In the genomic region with DNA sequence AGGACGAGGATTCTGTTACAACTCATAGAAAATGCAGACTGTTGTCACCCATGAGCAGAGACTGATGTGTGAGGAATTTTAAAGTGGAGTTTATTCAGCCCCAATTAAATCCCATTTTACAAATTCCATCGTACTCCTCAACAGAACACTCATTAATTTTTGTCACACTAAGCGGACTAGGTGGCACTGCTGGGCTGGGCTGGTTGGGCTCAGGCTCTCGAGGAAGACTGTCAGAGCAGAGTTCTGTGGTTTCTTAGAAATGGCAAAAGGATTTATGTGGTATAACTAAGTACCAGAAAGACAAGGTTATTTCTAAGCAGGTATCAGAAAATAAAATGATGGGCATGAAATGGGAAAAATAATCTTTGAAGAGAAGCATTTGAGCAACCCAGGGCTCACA, we compare ENCODE assay signal across 29 cellular contexts.
DNase-seq lines count a peak whose midpoint lies in the region; ATAC-seq and TF ChIP-seq lines count a peak whose summit lies in the region.
"Had no signal": no experiment of that assay in that cellular context is flagged by ENCODE, and none has a peak within 500 bp of the region (broad histone marks: within the 10 kb centered on the region; RNA-seq: fewer than 3 reads in every experiment).

No MANE protein-coding gene starts in this region.

- H3K27ac Mint-ChIP-seq in activated CD8-positive, alpha-beta T cell treated with anti-CD3 and anti-CD28 coated beads, Interleukin-2, amount 10 ng/mL, durations not matched to agents 7 days and 5 days = no peak overlapping the region
- no peak overlapping the region for H3K27ac Mint-ChIP-seq in activated CD8-positive, alpha-beta T cell treated with anti-CD3 and anti-CD28 coated beads for 36 hours
- H3K27ac Mint-ChIP-seq in activated naive CD8-positive, alpha-beta T cell treated with anti-CD3 and anti-CD28 coated beads, Interleukin-2, amount 10 ng/mL, durations not matched to agents 7 days and 5 days = no peak overlapping the region
- H3K27ac Mint-ChIP-seq in activated naive CD8-positive, alpha-beta T cell treated with anti-CD3 and anti-CD28 coated beads, Interleukin-2, amount 50 U/mL, for 24 hours = no peak overlapping the region
- H3K27ac Mint-ChIP-seq in T-cell = peak overlapping the region in 1 of 2 donors; percentile 94
- H3K27ac Mint-ChIP-seq in naive thymus-derived CD8-positive, alpha-beta T cell = peak overlapping the region in 7 of 10 donors; percentile 7 to 86 (median 78)
- H3K27ac Mint-ChIP-seq: activated T-helper 17 cell treated with anti-CD3 and anti-CD28 coated beads, Interleukin-2, amount 50 U/mL, for 72 hours; dendritic cell treated with granulocyte-macrophage colony-stimulating factor and Interleukin-4, amounts not matched to agents 40 ng/mL and 50 ng/mL, for 4 days; endodermal cell; IgD-negative memory B cell; memory B cell; neural progenitor cell had no signal

- H3K36me3 Mint-ChIP-seq in activated CD8-positive, alpha-beta T cell treated with anti-CD3 and anti-CD28 coated beads, Interleukin-2, amount 10 ng/mL, durations not matched to agents 7 days and 5 days (ENCODE audit: low read depth) = peaks cover 4% of the 10 kb centered on the region
- H3K36me3 Mint-ChIP-seq in activated CD8-positive, alpha-beta T cell treated with anti-CD3 and anti-CD28 coated beads for 36 hours (ENCODE audit: low read depth) = no peaks in the 10 kb centered on the region
- peaks cover 3% of the 10 kb centered on the region for H3K36me3 Mint-ChIP-seq in activated naive CD8-positive, alpha-beta T cell treated with anti-CD3 and anti-CD28 coated beads, Interleukin-2, amount 10 ng/mL, durations not matched to agents 7 days and 5 days
- peaks cover 3% of the 10 kb centered on the region for H3K36me3 Mint-ChIP-seq in activated naive CD8-positive, alpha-beta T cell treated with anti-CD3 and anti-CD28 coated beads, Interleukin-2, amount 50 U/mL, for 24 hours (ENCODE audit: low read depth)
- no peaks in the 10 kb centered on the region for H3K36me3 Mint-ChIP-seq in T-cell
- peaks cover 0 to 3% (median 0%) of the 10 kb centered on the region in 3 donors for H3K36me3 Mint-ChIP-seq in naive thymus-derived CD8-positive, alpha-beta T cell
- H3K36me3 Mint-ChIP-seq: memory B cell, neural progenitor cell had no signal

- no peaks in the 10 kb centered on the region for H3K9me3 Mint-ChIP-seq in activated CD8-positive, alpha-beta T cell treated with anti-CD3 and anti-CD28 coated beads, Interleukin-2, amount 10 ng/mL, durations not matched to agents 7 days and 5 days (ENCODE audit: insufficient read depth)
- no peaks in the 10 kb centered on the region for H3K9me3 Mint-ChIP-seq in activated CD8-positive, alpha-beta T cell treated with anti-CD3 and anti-CD28 coated beads for 36 hours
- peaks cover 6% of the 10 kb centered on the region for H3K9me3 Mint-ChIP-seq in activated naive CD8-positive, alpha-beta T cell treated with anti-CD3 and anti-CD28 coated beads, Interleukin-2, amount 10 ng/mL, durations not matched to agents 7 days and 5 days
- peaks cover 4% of the 10 kb centered on the region for H3K9me3 Mint-ChIP-seq in activated naive CD8-positive, alpha-beta T cell treated with anti-CD3 and anti-CD28 coated beads, Interleukin-2, amount 50 U/mL, for 24 hours
- H3K9me3 Mint-ChIP-seq in T-cell = peaks cover 0 to 3% (median 0%) of the 10 kb centered on the region in 3 donors
- peaks cover 0 to 8% (median 0%) of the 10 kb centered on the region in 9 donors for H3K9me3 Mint-ChIP-seq in naive thymus-derived CD8-positive, alpha-beta T cell
- H3K9me3 Mint-ChIP-seq: dendritic cell treated with granulocyte-macrophage colony-stimulating factor and Interleukin-4, amounts not matched to agents 40 ng/mL and 50 ng/mL, for 4 days; endodermal cell; memory B cell; neural progenitor cell had no signal

- CTCF ChIA-PET in activated CD8-positive, alpha-beta T cell treated with anti-CD3 and anti-CD28 coated beads, Interleukin-2, amount 10 ng/mL, durations not matched to agents 7 days and 5 days (lab: Charles Lee) = no interaction called here
- CTCF ChIA-PET in activated CD8-positive, alpha-beta T cell treated with anti-CD3 and anti-CD28 coated beads for 36 hours (lab: Charles Lee) = no interaction called here
- CTCF ChIA-PET in T-cell (lab: Charles Lee) = interaction anchor here in 1 of 2 donors (1.0 kb wide), 1 partner anchor 97 kb away, joined by 3 read pairs; no protein-coding TSS in a partner anchor

- no peaks in the 10 kb centered on the region for H3K36me3 ChIP-seq in SJCRH30
- H3K36me3 ChIP-seq: neural progenitor cell, Peyer's patch, tibial artery had no signal

- no peak overlapping the region for H3K4me3 Mint-ChIP-seq in activated CD8-positive, alpha-beta T cell treated with anti-CD3 and anti-CD28 coated beads, Interleukin-2, amount 10 ng/mL, durations not matched to agents 7 days and 5 days
- H3K4me3 Mint-ChIP-seq in activated CD8-positive, alpha-beta T cell treated with anti-CD3 and anti-CD28 coated beads for 36 hours = no peak overlapping the region
- H3K4me3 Mint-ChIP-seq in activated naive CD8-positive, alpha-beta T cell treated with anti-CD3 and anti-CD28 coated beads, Interleukin-2, amount 10 ng/mL, durations not matched to agents 7 days and 5 days = no peak overlapping the region
- H3K4me3 Mint-ChIP-seq in activated naive CD8-positive, alpha-beta T cell treated with anti-CD3 and anti-CD28 coated beads, Interleukin-2, amount 50 U/mL, for 24 hours = no peak overlapping the region
- peak overlapping the region in 1 of 3 donors; percentile 63 for H3K4me3 Mint-ChIP-seq in T-cell
- peak overlapping the region in 7 of 10 donors; percentile 3 to 44 (median 25) for H3K4me3 Mint-ChIP-seq in naive thymus-derived CD8-positive, alpha-beta T cell
- H3K4me3 Mint-ChIP-seq: activated T-helper 17 cell treated with anti-CD3 and anti-CD28 coated beads, Interleukin-2, amount 50 U/mL, for 72 hours; dendritic cell treated with granulocyte-macrophage colony-stimulating factor and Interleukin-4, amounts not matched to agents 40 ng/mL and 50 ng/mL, for 4 days; endodermal cell; memory B cell; neural progenitor cell had no signal

- no peak for TF ChIP-seq CTCF in activated CD8-positive, alpha-beta T cell treated with anti-CD3 and anti-CD28 coated beads for 36 hours (IDR thresholded peaks at IDR 0.05)

- POLR2A ChIA-PET in activated CD8-positive, alpha-beta T cell treated with anti-CD3 and anti-CD28 coated beads, Interleukin-2, amount 10 ng/mL, durations not matched to agents 7 days and 5 days (lab: Charles Lee) = no interaction called here
- POLR2A ChIA-PET in activated CD8-positive, alpha-beta T cell treated with anti-CD3 and anti-CD28 coated beads for 36 hours (lab: Charles Lee) = no interaction called here
- POLR2A ChIA-PET in activated naive CD8-positive, alpha-beta T cell treated with anti-CD3 and anti-CD28 coated beads, Interleukin-2, amount 10 ng/mL, durations not matched to agents 7 days and 5 days (lab: Charles Lee) = no interaction called here
- POLR2A ChIA-PET in T-cell (lab: Charles Lee) = no interaction called here
- POLR2A ChIA-PET in naive thymus-derived CD8-positive, alpha-beta T cell (lab: Charles Lee) = interaction anchor here (0.7 to 3.4 kb wide), 3 partner anchors 10 to 288 kb away, joined by 3 to 15 read pairs (median 5); no protein-coding TSS in a partner anchor

- peaks cover 5% of the 10 kb centered on the region for H3K27me3 Mint-ChIP-seq in activated CD8-positive, alpha-beta T cell treated with anti-CD3 and anti-CD28 coated beads, Interleukin-2, amount 10 ng/mL, durations not matched to agents 7 days and 5 days (ENCODE audit: low read depth)
- no peaks in the 10 kb centered on the region for H3K27me3 Mint-ChIP-seq in activated CD8-positive, alpha-beta T cell treated with anti-CD3 and anti-CD28 coated beads for 36 hours
- H3K27me3 Mint-ChIP-seq in activated naive CD8-positive, alpha-beta T cell treated with anti-CD3 and anti-CD28 coated beads, Interleukin-2, amount 10 ng/mL, durations not matched to agents 7 days and 5 days = no peaks in the 10 kb centered on the region
- no peaks in the 10 kb centered on the region for H3K27me3 Mint-ChIP-seq in activated naive CD8-positive, alpha-beta T cell treated with anti-CD3 and anti-CD28 coated beads, Interleukin-2, amount 50 U/mL, for 24 hours
- H3K27me3 Mint-ChIP-seq in T-cell = peaks cover 0 to 3% of the 10 kb centered on the region in 2 donors
- H3K27me3 Mint-ChIP-seq in naive thymus-derived CD8-positive, alpha-beta T cell = peaks cover 0 to 4% (median 0%) of the 10 kb centered on the region in 5 donors
- H3K27me3 Mint-ChIP-seq: activated T-helper 17 cell treated with anti-CD3 and anti-CD28 coated beads, Interleukin-2, amount 50 U/mL, for 72 hours; dendritic cell treated with granulocyte-macrophage colony-stimulating factor and Interleukin-4, amounts not matched to agents 40 ng/mL and 50 ng/mL, for 4 days; memory B cell had no signal

- no peaks in the 10 kb centered on the region for H3K9me3 ChIP-seq in SJCRH30 (replicated peaks)
- H3K9me3 ChIP-seq: A549, Peyer's patch, tibial artery had no signal

- DNase-seq in activated CD8-positive, alpha-beta T cell treated with anti-CD3 and anti-CD28 coated beads, Interleukin-2, amount 10 ng/mL, durations not matched to agents 7 days and 5 days = peak; percentile 29
- no peak for DNase-seq in activated CD8-positive, alpha-beta T cell treated with anti-CD3 and anti-CD28 coated beads for 36 hours
- DNase-seq in activated naive CD8-positive, alpha-beta T cell treated with anti-CD3 and anti-CD28 coated beads, Interleukin-2, amount 10 ng/mL, durations not matched to agents 7 days and 5 days = no peak
- DNase-seq in activated naive CD8-positive, alpha-beta T cell treated with anti-CD3 and anti-CD28 coated beads, Interleukin-2, amount 50 U/mL, for 24 hours = no peak
- DNase-seq in T-cell = peak in 33 of 34 experiments; percentile 9 to 65 (median 39)
- DNase-seq in naive thymus-derived CD8-positive, alpha-beta T cell = peak; percentile 15 to 74 (median 42)
- DNase-seq in SJCRH30 = no peak
- DNase-seq in cerebellum (ENCODE audit: low spot score) = no peak
- DNase-seq: AML-193; DMS53; GDM1; glutamatergic neuron; NCI-H1436 treated with DMSO at 0.1 percent for 48 hours; NCI-H2107; NCI-H345; Peyer's patch; right cardiac atrium; SHP77; stimulated activated CD4-positive, alpha-beta T cell treated with anti-CD3 and anti-CD28 coated beads, Interleukin-1b, Interleukin-23, amount 100 ng/mL, for 48 hours; tibial artery had no signal

- H3K4me1 Mint-ChIP-seq in activated CD8-positive, alpha-beta T cell treated with anti-CD3 and anti-CD28 coated beads, Interleukin-2, amount 10 ng/mL, durations not matched to agents 7 days and 5 days (ENCODE audit: low read depth) = peaks cover 33% of the 10 kb centered on the region
- peaks cover 24% of the 10 kb centered on the region for H3K4me1 Mint-ChIP-seq in activated CD8-positive, alpha-beta T cell treated with anti-CD3 and anti-CD28 coated beads for 36 hours (ENCODE audit: low read depth)
- H3K4me1 Mint-ChIP-seq in activated naive CD8-positive, alpha-beta T cell treated with anti-CD3 and anti-CD28 coated beads, Interleukin-2, amount 10 ng/mL, durations not matched to agents 7 days and 5 days = peaks cover 26% of the 10 kb centered on the region
- peaks cover 31% of the 10 kb centered on the region for H3K4me1 Mint-ChIP-seq in activated naive CD8-positive, alpha-beta T cell treated with anti-CD3 and anti-CD28 coated beads, Interleukin-2, amount 50 U/mL, for 24 hours
- peaks cover 31 to 37% (median 34%) of the 10 kb centered on the region in 3 donors for H3K4me1 Mint-ChIP-seq in T-cell
- peaks cover 14 to 30% (median 23%) of the 10 kb centered on the region in 4 donors for H3K4me1 Mint-ChIP-seq in naive thymus-derived CD8-positive, alpha-beta T cell
- H3K4me1 Mint-ChIP-seq: endodermal cell had no signal

- intact Hi-C loops in activated CD8-positive, alpha-beta T cell treated with anti-CD3 and anti-CD28 coated beads for 36 hours (cut with micrococcal nuclease) = no loop called here

- no peaks in the 10 kb centered on the region for H3K4me1 ChIP-seq in SJCRH30
- H3K4me1 ChIP-seq: A549, Peyer's patch, tibial artery had no signal

- no peak for ATAC-seq in activated CD8-positive, alpha-beta T cell treated with anti-CD3 and anti-CD28 coated beads, Interleukin-2, amount 10 ng/mL, durations not matched to agents 7 days and 5 days
- ATAC-seq in activated CD8-positive, alpha-beta T cell treated with anti-CD3 and anti-CD28 coated beads for 36 hours = no peak
- ATAC-seq in activated naive CD8-positive, alpha-beta T cell treated with anti-CD3 and anti-CD28 coated beads, Interleukin-2, amount 10 ng/mL, durations not matched to agents 7 days and 5 days (ENCODE audit: low read depth) = peak; percentile 50
- ATAC-seq in activated naive CD8-positive, alpha-beta T cell treated with anti-CD3 and anti-CD28 coated beads, Interleukin-2, amount 50 U/mL, for 24 hours = no peak
- ATAC-seq in T-cell (replicated peaks in 1 of 4) = peak; percentile 80 to 98 (median 86)
- ATAC-seq in naive thymus-derived CD8-positive, alpha-beta T cell = peak; percentile 96
- ATAC-seq: A549; activated T-helper 17 cell treated with anti-CD3 and anti-CD28 coated beads, Interleukin-2, amount 50 U/mL, for 72 hours; left lobe of liver; right cardiac atrium had no signal

- H3K27ac ChIP-seq in SJCRH30 = no peak overlapping the region
- H3K27ac ChIP-seq: A549, neural progenitor cell, Peyer's patch, tibial artery had no signal

- H3K4me3 ChIP-seq in SJCRH30 = no peak overlapping the region
- H3K4me3 ChIP-seq: A549, neural progenitor cell, Peyer's patch, smooth muscle cell, tibial artery had no signal

- no peaks in the 10 kb centered on the region for H3K27me3 ChIP-seq in SJCRH30
- H3K27me3 ChIP-seq: neural progenitor cell, Peyer's patch, tibial artery had no signal

Comparison
In these comparisons a context has a peak if more than half of its experiments do, and no peak if none do; other contexts are left out.
1. ATAC-seq: peak in activated naive CD8-positive, alpha-beta T cell treated with anti-CD3 and anti-CD28 coated beads, Interleukin-2, amount 10 ng/mL, durations not matched to agents 7 days and 5 days (single experiment), T-cell (4 of 4) and naive thymus-derived CD8-positive, alpha-beta T cell (2 of 2); none in activated CD8-positive, alpha-beta T cell treated with anti-CD3 and anti-CD28 coated beads, Interleukin-2, amount 10 ng/mL, durations not matched to agents 7 days and 5 days (single experiment), activated CD8-positive, alpha-beta T cell treated with anti-CD3 and anti-CD28 coated beads for 36 hours (single experiment) and activated naive CD8-positive, alpha-beta T cell treated with anti-CD3 and anti-CD28 coated beads, Interleukin-2, amount 50 U/mL, for 24 hours (single experiment).
2. DNase-seq: peak in activated CD8-positive, alpha-beta T cell treated with anti-CD3 and anti-CD28 coated beads, Interleukin-2, amount 10 ng/mL, durations not matched to agents 7 days and 5 days (single experiment), T-cell (33 of 34) and naive thymus-derived CD8-positive, alpha-beta T cell (10 of 10); none in activated CD8-positive, alpha-beta T cell treated with anti-CD3 and anti-CD28 coated beads for 36 hours (single experiment), activated naive CD8-positive, alpha-beta T cell treated with anti-CD3 and anti-CD28 coated beads, Interleukin-2, amount 10 ng/mL, durations not matched to agents 7 days and 5 days (single experiment), activated naive CD8-positive, alpha-beta T cell treated with anti-CD3 and anti-CD28 coated beads, Interleukin-2, amount 50 U/mL, for 24 hours (single experiment), SJCRH30 (0 of 2) and cerebellum (single experiment).
3. H3K27ac Mint-ChIP-seq: peak in naive thymus-derived CD8-positive, alpha-beta T cell (7 of 10); none in activated CD8-positive, alpha-beta T cell treated with anti-CD3 and anti-CD28 coated beads, Interleukin-2, amount 10 ng/mL, durations not matched to agents 7 days and 5 days (single experiment), activated CD8-positive, alpha-beta T cell treated with anti-CD3 and anti-CD28 coated beads for 36 hours (single experiment), activated naive CD8-positive, alpha-beta T cell treated with anti-CD3 and anti-CD28 coated beads, Interleukin-2, amount 10 ng/mL, durations not matched to agents 7 days and 5 days (single experiment) and activated naive CD8-positive, alpha-beta T cell treated with anti-CD3 and anti-CD28 coated beads, Interleukin-2, amount 50 U/mL, for 24 hours (single experiment).
4. H3K4me3 Mint-ChIP-seq: peak in naive thymus-derived CD8-positive, alpha-beta T cell (7 of 10); none in activated CD8-positive, alpha-beta T cell treated with anti-CD3 and anti-CD28 coated beads, Interleukin-2, amount 10 ng/mL, durations not matched to agents 7 days and 5 days (single experiment), activated CD8-positive, alpha-beta T cell treated with anti-CD3 and anti-CD28 coated beads for 36 hours (single experiment), activated naive CD8-positive, alpha-beta T cell treated with anti-CD3 and anti-CD28 coated beads, Interleukin-2, amount 10 ng/mL, durations not matched to agents 7 days and 5 days (single experiment) and activated naive CD8-positive, alpha-beta T cell treated with anti-CD3 and anti-CD28 coated beads, Interleukin-2, amount 50 U/mL, for 24 hours (single experiment).